Comparison of ENCODE assay signal across 11 cellular contexts in genomic region chr3:186198442-186198841, GRCh38.
"Had no signal": no experiment of that assay in that cellular context is flagged by ENCODE, and none has a peak within 500 bp of the region (broad histone marks: within the 10 kb centered on the region; RNA-seq: fewer than 3 reads in every experiment).

No MANE protein-coding gene starts in this region.

- H3K36me3 ChIP-seq: HAP-1 had no signal

- H3K4me3 ChIP-seq: GM23248, GM23338, HAP-1 had no signal

- H3K9me3 ChIP-seq: HAP-1 had no signal

- FAIRE-seq: H1, H54 had no signal

- ATAC-seq: GM23338, HCT116 had no signal

- H3K4me2 ChIP-seq: GM23338 had no signal

- DNase-seq: GM23248, GOT3, H7, H9, HCEC 1CT, HFFc6 had no signal

- H2AFZ ChIP-seq: GM23248, GM23338 had no signal

- H3K9ac ChIP-seq: GM23248 had no signal

- H3K27ac ChIP-seq: GM23248 had no signal
